8 cellular contexts compared by ENCODE assay signal in genomic region chr2:197599285-197599965, GRCh38.
DNase-seq lines count a peak whose midpoint lies in the region; ATAC-seq, FAIRE-seq and TF ChIP-seq lines count a peak whose summit lies in the region.

No MANE protein-coding gene starts in this region.

- intact Hi-C loops in transverse colon (cut with DNase I; ENCODE audit: low total_unique reads), result no loop called here

- H3K9me3 ChIP-seq in keratinocyte (ENCODE audit: control insufficient read depth, low read depth, low read length) (no peaks in the 10 kb centered on the region), transverse colon (no peaks in the 10 kb centered on the region)

- 50 to 62% methylated on average over 10 to 11 of the region's 11 CpGs for WGBS in transverse colon (ENCODE audit: low coverage in 1 of 2), 2 donors

- TF ChIP-seq POLR2A in transverse colon (IDR thresholded peaks at IDR 0.05), result no peak

- peak overlapping the region; percentile 75 for H3K4me2 ChIP-seq in keratinocyte (ENCODE audit: control insufficient read depth, extremely low read depth, insufficient read depth, low read depth, low read length)

- H4K20me1 ChIP-seq in keratinocyte (ENCODE audit: control insufficient read depth, extremely low read depth, insufficient read depth, low read length), result no peaks in the 10 kb centered on the region

- peak; percentile 58 for ATAC-seq in HG02973 (IDR thresholded peaks at IDR 0.05; ENCODE audit: unreplicated experiment)

- peak overlapping the region; percentile 90 for H2AFZ ChIP-seq in keratinocyte (ENCODE audit: control insufficient read depth, low read length)

- no peaks in the 10 kb centered on the region for H3K9me1 ChIP-seq in keratinocyte (ENCODE audit: control insufficient read depth, extremely low read depth, insufficient read depth, low read length)

- H3K79me2 ChIP-seq in keratinocyte (ENCODE audit: control insufficient read depth, insufficient read depth, low read length), result no peaks in the 10 kb centered on the region

- peak; percentile 48 for FAIRE-seq in keratinocyte (lab: Jason Lieb, UNC)

- H3K27ac ChIP-seq in angular gyrus (ENCODE audit: low read depth, low read length) (peak overlapping the region; percentile 8), keratinocyte (ENCODE audit: control insufficient read depth, insufficient read depth, low read length) (no peak overlapping the region), transverse colon (no peak overlapping the region)

- H3K9ac ChIP-seq in keratinocyte (ENCODE audit: control insufficient read depth, extremely low read depth, insufficient read depth, low read length), result no peak overlapping the region

- H3K4me3 ChIP-seq in keratinocyte (ENCODE audit: control insufficient read depth in 2 of 3, extremely low read depth in 1 of 3, insufficient read depth in 2 of 3, low read depth in 1 of 3, low read length in 3 of 3) (peak overlapping the region in 1 of 3 experiments; percentile 42), transverse colon (no peak overlapping the region)

- H3K36me3 ChIP-seq in keratinocyte (ENCODE audit: control insufficient read depth in 2 of 2, extremely low read depth in 1 of 2, insufficient read depth in 2 of 2, low read length in 2 of 2) (no peaks in the 10 kb centered on the region), transverse colon (no peaks in the 10 kb centered on the region)

- no peak for TF ChIP-seq EP300 in transverse colon (IDR thresholded peaks at IDR 0.05; ENCODE audit: low read depth)

- H3K27me3 ChIP-seq in keratinocyte (ENCODE audit: control insufficient read depth, extremely low read depth, insufficient read depth, low read length) (no peaks in the 10 kb centered on the region), transverse colon (no peaks in the 10 kb centered on the region)

- in situ Hi-C loops in transverse colon (cut with MboI; ENCODE audit: low pct_ligation_motif_present in 1 of 4, low pct_unique_long_range_greater_than_20kb in 1 of 4, low sequenced_read_pairs in 3 of 4), result no loop called here

- dilution Hi-C loops in keratinocyte (cut with MboI; ENCODE audit: extremely low pct_ligation_motif_present, low sequenced_read_pairs), result no loop called here

- peaks cover 5% of the 10 kb centered on the region for H3K4me1 ChIP-seq in keratinocyte (ENCODE audit: control insufficient read depth, extremely low read depth, insufficient read depth, low read length)
- no peaks in the 10 kb centered on the region for H3K4me1 ChIP-seq in transverse colon

- DNase-seq in activated gamma-delta T cell treated with Interleukin-2 at 50 U/mL for 16 hours (peak; percentile 14), activated gamma-delta T cell (lab: John Stamatoyannopoulos, UW) (no peak), NOMO-1 treated with dmso at 0.1 percent for 144 hours (lab: John Stamatoyannopoulos, UW; ENCODE audit: unreplicated experiment) (peak; percentile 29), keratinocyte (ENCODE audit: low read depth, low spot score) (no peak), transverse colon (no peak), inferior parietal cortex (ENCODE audit: extremely low spot score) (no peak)

- TF ChIP-seq CTCF in keratinocyte (optimal IDR thresholded peaks at IDR 0.05 in 1 of 3, IDR thresholded peaks at IDR 0.05 in 1 of 3, conservative IDR thresholded peaks at IDR 0.05 in 1 of 3; ENCODE audit: extremely low read depth in 1 of 3, insufficient read depth in 2 of 3, low read length in 3 of 3) (peak; percentile 52 to 56 (median 52)), transverse colon (IDR thresholded peaks at IDR 0.05) (peak in 3 of 5 experiments; percentile 17 to 30 (median 25))

Comparison
In these comparisons a context has a peak if more than half of its experiments do, and no peak if none do; other contexts are left out.
1. DNase-seq: peak in activated gamma-delta T cell treated with Interleukin-2 at 50 U/mL for 16 hours (single experiment) and NOMO-1 treated with dmso at 0.1 percent for 144 hours (single experiment); none in activated gamma-delta T cell (single experiment), keratinocyte (single experiment), transverse colon (single experiment) and inferior parietal cortex (single experiment).